ENCODE assay signal across 1 cellular context in the genomic region with DNA sequence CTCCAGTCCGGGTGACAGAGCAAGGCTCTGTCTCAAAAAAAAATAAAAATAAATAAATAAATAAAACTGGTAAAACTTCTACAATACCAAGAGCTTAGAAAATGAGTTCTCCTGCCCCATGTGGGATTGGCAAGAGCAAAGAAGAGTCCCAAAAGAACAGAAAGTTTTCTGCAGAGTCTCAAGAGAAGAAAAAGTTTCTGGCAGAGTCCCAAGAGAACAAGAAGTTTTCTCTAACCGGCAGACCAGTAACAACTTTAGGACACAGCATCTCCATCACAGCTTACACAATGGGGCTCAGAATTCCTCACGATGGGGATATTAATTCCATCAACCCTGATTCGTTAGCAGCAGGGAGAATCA.
TF ChIP-seq lines count a peak whose summit lies in the region.

No MANE protein-coding gene starts in this region.

TF ChIP-seq in GM12878, 131 proteins besides CTCF, POLR2A, EP300 and RAD21:
- TF ChIP-seq KLF5 (IDR thresholded peaks at IDR 0.05; ENCODE audit: partially characterized antibody) (no peak), NR2F1 (conservative IDR thresholded peaks at IDR 0.05) (no peak), ZNF217 (IDR thresholded peaks at IDR 0.05) (no peak), HDAC6 (IDR thresholded peaks at IDR 0.05; ENCODE audit: unreplicated experiment) (no peak), SMAD1 (IDR thresholded peaks at IDR 0.05; ENCODE audit: low read depth, partially characterized antibody) (no peak), MYC (IDR thresholded peaks at IDR 0.05; ENCODE audit: insufficient read depth, insufficient read length, insufficient replicate concordance, low read length, severe bottlenecking) (no peak), SMAD5 (IDR thresholded peaks at IDR 0.05; ENCODE audit: low read depth) (no peak), ATF7 (IDR thresholded peaks at IDR 0.05; ENCODE audit: low read depth) (no peak), PML (IDR thresholded peaks at IDR 0.05; ENCODE audit: low read length) (no peak), MTA2 (IDR thresholded peaks at IDR 0.05; ENCODE audit: low read depth) (no peak), HDGF (IDR thresholded peaks at IDR 0.05) (no peak)
- TF ChIP-seq, protein P1, sequence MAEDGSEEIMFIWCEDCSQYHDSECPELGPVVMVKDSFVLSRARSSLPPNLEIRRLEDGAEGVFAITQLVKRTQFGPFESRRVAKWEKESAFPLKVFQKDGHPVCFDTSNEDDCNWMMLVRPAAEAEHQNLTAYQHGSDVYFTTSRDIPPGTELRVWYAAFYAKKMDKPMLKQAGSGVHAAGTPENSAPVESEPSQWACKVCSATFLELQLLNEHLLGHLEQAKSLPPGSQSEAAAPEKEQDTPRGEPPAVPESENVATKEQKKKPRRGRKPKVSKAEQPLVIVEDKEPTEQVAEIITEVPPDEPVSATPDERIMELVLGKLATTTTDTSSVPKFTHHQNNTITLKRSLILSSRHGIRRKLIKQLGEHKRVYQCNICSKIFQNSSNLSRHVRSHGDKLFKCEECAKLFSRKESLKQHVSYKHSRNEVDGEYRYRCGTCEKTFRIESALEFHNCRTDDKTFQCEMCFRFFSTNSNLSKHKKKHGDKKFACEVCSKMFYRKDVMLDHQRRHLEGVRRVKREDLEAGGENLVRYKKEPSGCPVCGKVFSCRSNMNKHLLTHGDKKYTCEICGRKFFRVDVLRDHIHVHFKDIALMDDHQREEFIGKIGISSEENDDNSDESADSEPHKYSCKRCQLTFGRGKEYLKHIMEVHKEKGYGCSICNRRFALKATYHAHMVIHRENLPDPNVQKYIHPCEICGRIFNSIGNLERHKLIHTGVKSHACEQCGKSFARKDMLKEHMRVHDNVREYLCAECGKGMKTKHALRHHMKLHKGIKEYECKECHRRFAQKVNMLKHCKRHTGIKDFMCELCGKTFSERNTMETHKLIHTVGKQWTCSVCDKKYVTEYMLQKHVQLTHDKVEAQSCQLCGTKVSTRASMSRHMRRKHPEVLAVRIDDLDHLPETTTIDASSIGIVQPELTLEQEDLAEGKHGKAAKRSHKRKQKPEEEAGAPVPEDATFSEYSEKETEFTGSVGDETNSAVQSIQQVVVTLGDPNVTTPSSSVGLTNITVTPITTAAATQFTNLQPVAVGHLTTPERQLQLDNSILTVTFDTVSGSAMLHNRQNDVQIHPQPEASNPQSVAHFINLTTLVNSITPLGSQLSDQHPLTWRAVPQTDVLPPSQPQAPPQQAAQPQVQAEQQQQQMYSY (CRISPR knock-in tag; IDR thresholded peaks at IDR 0.05): no peak
